ENCODE assay signal across 8 cellular contexts in the genomic region with DNA sequence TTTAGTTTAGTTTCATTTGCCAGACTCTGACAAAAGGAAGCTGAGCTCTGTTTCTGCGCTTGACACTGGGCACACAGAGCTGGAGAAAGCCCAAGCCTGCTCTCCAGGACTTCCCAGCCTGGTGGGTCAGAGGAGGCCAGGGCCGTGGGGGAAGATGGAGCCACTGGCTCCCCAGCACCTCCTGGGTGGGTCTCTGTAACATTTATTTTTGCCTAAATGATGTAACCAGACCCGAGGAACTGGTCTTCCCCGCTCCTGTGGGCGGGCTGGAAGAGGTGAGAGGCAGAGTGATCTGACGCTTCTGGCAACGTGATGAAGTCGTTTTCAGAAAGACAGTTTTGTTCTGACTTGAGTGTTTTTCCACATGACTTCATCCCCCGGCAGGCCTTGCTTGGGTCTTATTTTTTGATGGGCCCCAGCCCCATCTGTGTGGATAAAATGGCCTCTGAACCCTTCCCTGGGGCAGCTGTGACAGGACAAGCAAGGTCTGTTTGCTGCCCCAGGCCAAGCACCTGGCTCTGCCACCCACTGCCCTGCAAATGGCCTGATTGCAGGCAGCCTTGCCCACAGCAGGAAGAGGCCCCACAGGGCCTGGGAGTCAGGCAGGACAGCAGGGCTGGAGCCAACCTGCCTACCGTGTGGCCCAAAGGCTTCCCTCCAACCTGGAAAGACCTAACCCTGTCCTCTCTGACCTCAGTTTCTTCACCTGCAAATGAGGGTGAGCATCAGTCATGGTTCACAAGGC.
DNase-seq lines count a peak whose midpoint lies in the region; ATAC-seq and TF ChIP-seq lines count a peak whose summit lies in the region.

No MANE protein-coding gene starts in this region.

- H3K4me3 ChIP-seq in body of pancreas (no peak overlapping the region), rectal smooth muscle tissue (ENCODE audit: low read length) (peak overlapping the region; percentile 25)

- H3K27me3 ChIP-seq in body of pancreas (no peaks in the 10 kb centered on the region), rectal smooth muscle tissue (ENCODE audit: control insufficient read depth, insufficient read depth, low read length) (no peaks in the 10 kb centered on the region)

- TF ChIP-seq POLR2A in body of pancreas (IDR thresholded peaks at IDR 0.05): no peak

- no peaks in the 10 kb centered on the region for H3K9me3 ChIP-seq in body of pancreas

- H3K9ac ChIP-seq in rectal smooth muscle tissue (ENCODE audit: low read length): no peak overlapping the region

- whole genome bisulfite sequencing in body of pancreas, 2 donors: 70 to 75% methylated on average over 9 to 10 of the region's 10 CpGs

- no peak for TF ChIP-seq CTCF in body of pancreas (IDR thresholded peaks at IDR 0.05)

- H3K36me3 ChIP-seq in body of pancreas (replicated peaks in 1 of 2; ENCODE audit: insufficient read depth in 1 of 2, low read depth in 2 of 2) (no peaks in the 10 kb centered on the region), rectal smooth muscle tissue (ENCODE audit: control insufficient read depth, insufficient read depth, low read length) (no peaks in the 10 kb centered on the region)

- H3K27ac ChIP-seq in body of pancreas: no peak overlapping the region
- H3K27ac ChIP-seq in rectal smooth muscle tissue (ENCODE audit: low read depth, low read length): peak overlapping the region; percentile 88

- intact Hi-C loops in body of pancreas (cut with DNase I): no loop called here

- ATAC-seq in GM21717 (IDR thresholded peaks at IDR 0.05; ENCODE audit: unreplicated experiment) (peak; percentile 59), body of pancreas (peak; percentile 34)

- DNase-seq in CD1c-positive myeloid dendritic cell (ENCODE audit: extremely low spot score) (peak; percentile 82), body of pancreas (no peak), NCI-H748 (lab: John Stamatoyannopoulos, UW; ENCODE audit: unreplicated experiment) (no peak), NCI-H1930 (lab: John Stamatoyannopoulos, UW) (no peak), iPS-NIHi11 (ENCODE audit: low spot score) (no peak), NCI-H446 treated with DMSO at 0.1 percent for 48 hours (lab: John Stamatoyannopoulos, UW) (no peak)

- no peaks in the 10 kb centered on the region for H3K4me1 ChIP-seq in body of pancreas
- H3K4me1 ChIP-seq in rectal smooth muscle tissue (ENCODE audit: control insufficient read depth, insufficient read depth, low read length): peaks cover 13% of the 10 kb centered on the region
